Comparison of ENCODE assay signal across 20 cellular contexts in the genomic region with DNA sequence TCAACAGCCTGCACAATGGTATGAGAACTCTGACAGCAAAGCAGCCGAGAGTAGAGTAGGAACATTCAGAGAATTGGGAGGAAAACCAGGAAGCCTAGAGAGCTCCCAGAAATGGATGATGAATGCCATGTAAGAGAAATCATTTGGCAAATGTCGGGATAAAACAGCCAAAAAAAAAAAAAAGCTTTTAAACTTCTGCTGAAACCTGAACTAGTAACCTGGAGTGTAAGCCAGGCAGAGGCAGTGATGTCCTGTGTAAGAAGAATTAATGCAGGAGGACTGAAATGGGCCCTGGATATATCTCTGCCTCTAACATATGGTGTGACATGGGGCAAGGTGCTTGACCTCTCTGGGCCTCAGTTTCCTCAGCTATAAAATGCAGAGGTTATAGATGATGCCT. TPM values are rescaled to one million over a fixed set of nuclear protein-coding genes. Genes with fewer than 3 reads are reported as not detected.
DNase-seq lines count a peak whose midpoint lies in the region; ATAC-seq, FAIRE-seq and TF ChIP-seq lines count a peak whose summit lies in the region.
"Had no signal": no experiment of that assay in that cellular context is flagged by ENCODE, and none has a peak within 500 bp of the region (broad histone marks: within the 10 kb centered on the region; RNA-seq: fewer than 3 reads in every experiment).

No MANE protein-coding gene starts in this region.

- H2AFZ ChIP-seq in H9 (ENCODE audit: low read length) (no peak overlapping the region), astrocyte (ENCODE audit: low read depth, low read length) (no peak overlapping the region)

- no peaks in the 10 kb centered on the region for H3K9me3 ChIP-seq in H9 (ENCODE audit: control insufficient read depth, low read depth, low read length)
- H3K9me3 ChIP-seq in astrocyte (ENCODE audit: insufficient read depth, low read depth, low read length), result no peaks in the 10 kb centered on the region
- no peaks in the 10 kb centered on the region for H3K9me3 ChIP-seq in right cardiac atrium (ENCODE audit: control insufficient read depth, low read length)
- H3K9me3 ChIP-seq in subcutaneous abdominal adipose tissue (ENCODE audit: control insufficient read depth in 5 of 5, low read length in 5 of 5), result no peaks in the 10 kb centered on the region
- H3K9me3 ChIP-seq: gastrocnemius medialis, ovary had no signal

- H3K27ac ChIP-seq in H9 (ENCODE audit: insufficient read length, low read depth, low read length) (no peak overlapping the region), astrocyte (ENCODE audit: low read depth, low read length) (peak overlapping the region; percentile 83), right cardiac atrium (ENCODE audit: low read length) (peak overlapping the region; percentile 90), subcutaneous abdominal adipose tissue (ENCODE audit: low read depth, low read length) (peak overlapping the region; percentile 77)
- H3K27ac ChIP-seq: gastrocnemius medialis had no signal

- H3K4me3 Mint-ChIP-seq in H9 (no peak overlapping the region), astrocyte (ENCODE audit: unreplicated experiment) (no peak overlapping the region), nephron progenitor cell (no peak overlapping the region)

- no peak overlapping the region for H4K5ac ChIP-seq in H9 (ENCODE audit: insufficient read length, low read depth, low read length)

- in situ Hi-C loops in G401 (cut with HindIII; ENCODE audit: low sequenced_read_pairs), result no loop called here

- TF ChIP-seq CTCF in H9 (conservative IDR thresholded peaks at IDR 0.05) (no peak), astrocyte (IDR thresholded peaks at IDR 0.05; ENCODE audit: insufficient read depth, low read depth, low read length) (no peak), nephron progenitor cell (IDR thresholded peaks at IDR 0.05) (no peak)

- H3K18ac ChIP-seq in H9 (ENCODE audit: insufficient read length, low read depth, low read length), result no peak overlapping the region

- H3K36me3 ChIP-seq in astrocyte (ENCODE audit: insufficient read depth, low read length) (peaks cover 45% of the 10 kb centered on the region), subcutaneous abdominal adipose tissue (ENCODE audit: control insufficient read depth in 5 of 5, insufficient read depth in 5 of 5, low read length in 5 of 5) (peaks cover 3 to 21% (median 12%) of the 10 kb centered on the region in 5 donors)
- H3K36me3 ChIP-seq: gastrocnemius medialis, ovary had no signal

- no peak overlapping the region for H2BK15ac ChIP-seq in H9 (ENCODE audit: low read depth, low read length)

- H2BK5ac ChIP-seq in H9 (ENCODE audit: insufficient read length, low read length), result no peak overlapping the region

- ATAC-seq in right cardiac atrium, result no peak
- ATAC-seq: gastrocnemius medialis, PC-3 had no signal

- H3K27me3 Mint-ChIP-seq in H9 (ENCODE audit: low read depth) (no peaks in the 10 kb centered on the region), astrocyte (ENCODE audit: low read depth, unreplicated experiment) (no peaks in the 10 kb centered on the region), nephron progenitor cell (ENCODE audit: low read depth, poor library complexity) (no peaks in the 10 kb centered on the region)

- intact Hi-C loops in right cardiac atrium (cut with DNase I), result loop anchor here in 1 of 4 donors (10.0 kb wide), 1 partner anchor 130 kb away; no protein-coding TSS in a partner anchor

- no peak overlapping the region for H2BK20ac ChIP-seq in H9 (ENCODE audit: low read depth, low read length, poor library complexity, severe bottlenecking)

- no peak overlapping the region for H4K91ac ChIP-seq in H9 (ENCODE audit: insufficient read length, low read depth, low read length)

- H3T11ph ChIP-seq in H9 (ENCODE audit: low read length), result no peak overlapping the region

- WGBS in H9 (ENCODE audit: extremely low coverage, insufficient read length, low lambda C conversion rate), result no CpG with 5 or more reads among the region's 2 CpGs
- WGBS in right cardiac atrium, result 29% methylated on average over 2 of the region's 2 CpGs

- no peak overlapping the region for H2AK5ac ChIP-seq in H9 (ENCODE audit: insufficient read length, low read length)

- no peak overlapping the region for H2BK12ac ChIP-seq in H9 (ENCODE audit: insufficient read length, low read depth, low read length)

- H2BK120ac ChIP-seq in H9 (ENCODE audit: low read depth, low read length, poor library complexity, severe bottlenecking), result no peak overlapping the region

- H4K20me1 ChIP-seq in H9 (ENCODE audit: control insufficient read depth, insufficient read depth, insufficient read length) (no peaks in the 10 kb centered on the region), astrocyte (ENCODE audit: insufficient read depth, low read length) (peaks cover 49% of the 10 kb centered on the region)

- peak overlapping the region in 2 of 3 experiments; percentile 16 to 24; a peak in 3 of 7 replicates for H3K27ac Mint-ChIP-seq in H9
- H3K27ac Mint-ChIP-seq in astrocyte (ENCODE audit: unreplicated experiment), result no peak overlapping the region
- no peak overlapping the region for H3K27ac Mint-ChIP-seq in nephron progenitor cell
- H3K27ac Mint-ChIP-seq: CD4-positive, CD25-positive, alpha-beta regulatory T cell had no signal

- no peaks in the 10 kb centered on the region for H3K4me1 ChIP-seq in H9 (ENCODE audit: insufficient read depth, low read length)
- peaks cover 73% of the 10 kb centered on the region for H3K4me1 ChIP-seq in astrocyte (ENCODE audit: insufficient read depth, low read length)
- peaks cover 41% of the 10 kb centered on the region for H3K4me1 ChIP-seq in right cardiac atrium (ENCODE audit: control insufficient read depth, insufficient read depth, low read length)
- H3K4me1 ChIP-seq in subcutaneous abdominal adipose tissue (ENCODE audit: control insufficient read depth in 5 of 5, insufficient read depth in 5 of 5, low read length in 5 of 5), result peaks cover 19 to 95% (median 89%) of the 10 kb centered on the region in 5 donors

- no peak overlapping the region for H3K56ac ChIP-seq in H9 (ENCODE audit: insufficient read length, low read depth, low read length)

- H3K4me1 Mint-ChIP-seq in H9 (peaks cover 20 to 32% of the 10 kb centered on the region in 2 experiments), astrocyte (ENCODE audit: low read depth, unreplicated experiment) (peaks cover 74% of the 10 kb centered on the region), nephron progenitor cell (peaks cover 73% of the 10 kb centered on the region)
- H3K4me1 Mint-ChIP-seq: CD4-positive, CD25-positive, alpha-beta regulatory T cell had no signal

- no peak overlapping the region for H3K4me2 ChIP-seq in H9 (ENCODE audit: insufficient read depth, insufficient read length, low read length)
- H3K4me2 ChIP-seq in astrocyte (ENCODE audit: low read length), result peak overlapping the region; percentile 62

- no peak overlapping the region for H3K4ac ChIP-seq in H9 (ENCODE audit: low read depth, low read length)

- peaks cover 6 to 24% (median 14%) of the 10 kb centered on the region in 3 experiments; a peak in 6 of 7 replicates for H3K36me3 Mint-ChIP-seq in H9 (ENCODE audit: insufficient read depth in 1 of 3, low read depth in 3 of 3)
- H3K36me3 Mint-ChIP-seq in astrocyte (ENCODE audit: low read depth, unreplicated experiment), result peaks cover 28% of the 10 kb centered on the region
- peaks cover 45% of the 10 kb centered on the region for H3K36me3 Mint-ChIP-seq in nephron progenitor cell (ENCODE audit: low read depth)
- H3K36me3 Mint-ChIP-seq: CD4-positive, CD25-positive, alpha-beta regulatory T cell had no signal

- no peak for DNase-seq in H9
- no peak for DNase-seq in astrocyte (ENCODE audit: low read depth)
- DNase-seq in right cardiac atrium, result no peak
- no peak for DNase-seq in G401 (ENCODE audit: low spot score)
- DNase-seq in NCI-H1417 treated with DMSO at 0.1 percent for 48 hours (lab: John Stamatoyannopoulos, UW), result no peak
- no peak for DNase-seq in nephron progenitor cell
- DNase-seq in GM19238 (ENCODE audit: insufficient read length, low spot score), result no peak
- DNase-seq: ACHN; activated CD4-positive, alpha-beta T cell treated with anti-CD3 and anti-CD28 coated beads for 48 hours; activated CD8-positive, alpha-beta memory T cell treated with anti-CD3 and anti-CD28 coated beads, Interleukin-2, amount 50 U/mL, for 4 hours; activated effector memory CD4-positive, alpha-beta T cell treated with Interleukin-2 at 50 U/mL for 16 hours; CD4-positive, CD25-positive, alpha-beta regulatory T cell; gastrocnemius medialis; NCI-H1436; NCI-H2171 treated with DMSO at 0.1 percent for 48 hours; PC-3; stimulated activated CD4-positive, alpha-beta T cell treated with anti-CD3 and anti-CD28 coated beads, Interleukin-4, amount 100 ng/mL, for 24 hours had no signal

- H3K27me3 ChIP-seq in H9 (ENCODE audit: insufficient read depth, low read length) (no peaks in the 10 kb centered on the region), astrocyte (ENCODE audit: insufficient read depth, low read length) (no peaks in the 10 kb centered on the region), right cardiac atrium (ENCODE audit: control insufficient read depth, insufficient read depth) (no peaks in the 10 kb centered on the region), subcutaneous abdominal adipose tissue (ENCODE audit: control insufficient read depth in 5 of 5, insufficient read depth in 4 of 5, low read length in 5 of 5) (no peaks in the 10 kb centered on the region)
- H3K27me3 ChIP-seq: gastrocnemius medialis, ovary had no signal

- H4K8ac ChIP-seq in H9 (replicated peaks; ENCODE audit: insufficient read length, low read depth, low read length), result no peak overlapping the region

- H3K23me2 ChIP-seq in H9 (ENCODE audit: insufficient read length, low read depth, low read length, poor library complexity, severe bottlenecking), result no peaks in the 10 kb centered on the region

- H3K9me3 Mint-ChIP-seq in H9, result no peaks in the 10 kb centered on the region
- H3K9me3 Mint-ChIP-seq in astrocyte (ENCODE audit: unreplicated experiment), result no peaks in the 10 kb centered on the region
- H3K9me3 Mint-ChIP-seq in nephron progenitor cell, result no peaks in the 10 kb centered on the region

- H3K14ac ChIP-seq in H9 (ENCODE audit: insufficient read depth, low read length), result no peak overlapping the region

- H3K79me2 ChIP-seq in H9 (ENCODE audit: insufficient read depth, low read length), result no peaks in the 10 kb centered on the region; the same call in 1 of the 2 replicates
- H3K79me2 ChIP-seq in astrocyte (ENCODE audit: insufficient read depth, low read length), result peaks cover 100% of the 10 kb centered on the region

- no peaks in the 10 kb centered on the region for H3K79me1 ChIP-seq in H9 (ENCODE audit: insufficient read depth, low read depth, low read length, poor library complexity, severe bottlenecking)

- FAIRE-seq in astrocyte (lab: Jason Lieb, UNC), result no peak
- FAIRE-seq: TTC549 had no signal

- H3K4me3 ChIP-seq in astrocyte (ENCODE audit: insufficient read depth, low read depth, low read length) (peak overlapping the region; percentile 4), right cardiac atrium (ENCODE audit: low read length) (no peak overlapping the region), subcutaneous abdominal adipose tissue (ENCODE audit: low read depth in 1 of 5, low read length in 5 of 5) (peak overlapping the region in 1 of 5 donors; percentile 15)
- H3K4me3 ChIP-seq: gastrocnemius medialis, ovary had no signal

- no peak overlapping the region for H3K9ac ChIP-seq in H9 (ENCODE audit: extremely low read depth, insufficient read length, low read length)
- peak overlapping the region; percentile 60 for H3K9ac ChIP-seq in astrocyte (ENCODE audit: low read length)
- peak overlapping the region in 2 of 5 donors; percentile 27 to 51 for H3K9ac ChIP-seq in subcutaneous abdominal adipose tissue (ENCODE audit: low read length in 5 of 5)

- no peak overlapping the region for H3K23ac ChIP-seq in H9 (ENCODE audit: insufficient read length, low read depth, low read length)

RNA-seq across cellular contexts. Expression of gene FSTL1, which starts 25.6 kb away (rescaled TPM):
- total RNA-seq in H9 (2021), result 305 and 326 TPM in 2 replicates
- total RNA-seq in astrocyte, result 1,010 and 1,056 TPM in 2 replicates
- total RNA-seq in right cardiac atrium, result 100 to 1,000 TPM; 341 to 735 (median 465) TPM
- polyA plus RNA-seq in right cardiac atrium, result 134 TPM
- total RNA-seq in G401 (2014; rRNA removed; shearing (Covaris generic)), result 117 and 179 TPM in 2 replicates
- polyA plus RNA-seq: CD4-positive, CD25-positive, alpha-beta regulatory T cell had no signal

Comparison
In these comparisons a context has a peak if more than half of its experiments do, and no peak if none do; other contexts are left out.
1. H3K27ac Mint-ChIP-seq: peak in H9 (2 of 3); none in astrocyte (single experiment) and nephron progenitor cell (single experiment).